ENCODE assay signal across 8 cellular contexts in genomic region chr1:23370744-23371710, GRCh38. TPM values are rescaled to one million over a fixed set of nuclear protein-coding genes. Genes with fewer than 3 reads are reported as not detected.
DNase-seq lines count a peak whose midpoint lies in the region; ATAC-seq and TF ChIP-seq lines count a peak whose summit lies in the region.

No MANE protein-coding gene starts in this region.

- no peak for TF ChIP-seq EP300 in esophagus muscularis mucosa (IDR thresholded peaks at IDR 0.05)

- H3K36me3 ChIP-seq in DND-41 (ENCODE audit: insufficient read depth, low read length) = peaks cover 9% of the 10 kb centered on the region; the same call in 1 of the 2 replicates
- H3K36me3 ChIP-seq in OCI-LY7 (ENCODE audit: insufficient read depth, low read length) = no peaks in the 10 kb centered on the region
- peaks cover 0 to 9% (median 6%) of the 10 kb centered on the region in 4 donors for H3K36me3 ChIP-seq in esophagus muscularis mucosa
- H3K36me3 ChIP-seq in prostate gland = no peaks in the 10 kb centered on the region

- DNase-seq in DND-41 (no peak), OCI-LY7 (ENCODE audit: low spot score) (no peak), esophagus muscularis mucosa (ENCODE audit: extremely low spot score) (no peak), prostate gland (ENCODE audit: low spot score) (peak; percentile 65), NCI-H2196 treated with DMSO at 0.1 percent for 48 hours (lab: John Stamatoyannopoulos, UW; ENCODE audit: unreplicated experiment) (no peak), GM03348 (ENCODE audit: low spot score) (no peak)

- no peaks in the 10 kb centered on the region for H4K20me1 ChIP-seq in DND-41 (ENCODE audit: insufficient read depth, low read length)
- no peaks in the 10 kb centered on the region for H4K20me1 ChIP-seq in OCI-LY7 (ENCODE audit: insufficient read depth, low read length)

- ATAC-seq in DND-41 (ENCODE audit: insufficient read depth, low read depth) (no peak), HG03439 (IDR thresholded peaks at IDR 0.05; ENCODE audit: unreplicated experiment) (no peak), GM21737 (IDR thresholded peaks at IDR 0.05; ENCODE audit: unreplicated experiment) (no peak)

- H2AFZ ChIP-seq in DND-41 (ENCODE audit: low read depth, low read length) (no peak overlapping the region), OCI-LY7 (ENCODE audit: low read length) (no peak overlapping the region)

- H3K4me1 ChIP-seq in DND-41 (ENCODE audit: insufficient read depth, low read length) = peaks cover 35% of the 10 kb centered on the region
- peaks cover 28% of the 10 kb centered on the region for H3K4me1 ChIP-seq in OCI-LY7 (ENCODE audit: insufficient read depth, low read length, poor library complexity, severe bottlenecking)
- H3K4me1 ChIP-seq in esophagus muscularis mucosa = peaks cover 37 to 56% (median 51%) of the 10 kb centered on the region in 4 donors
- H3K4me1 ChIP-seq in prostate gland (replicated peaks) = peaks cover 18% of the 10 kb centered on the region

- 31% methylated on average over 13 of the region's 14 CpGs for WGBS in esophagus muscularis mucosa
- WGBS in prostate gland = 11% methylated on average over 14 of the region's 14 CpGs

- H3K79me2 ChIP-seq in DND-41 (ENCODE audit: insufficient read depth, low read length) (peaks cover 30% of the 10 kb centered on the region), OCI-LY7 (ENCODE audit: insufficient read depth, low read depth, low read length) (peaks cover 13% of the 10 kb centered on the region; the same call in 1 of the 2 replicates)

- CTCF ChIA-PET in OCI-LY7 (lab: Charles Lee; ENCODE audit: unreplicated experiment) = no interaction called here

- BruUV-seq in OCI-LY7 (replicated peaks; lab: Mats Ljungman, UMichigan) = no TSS peak

- TF ChIP-seq CTCF in DND-41 (IDR thresholded peaks at IDR 0.05; ENCODE audit: borderline replicate concordance, extremely low read depth, low read length, poor library complexity, severe bottlenecking) (no peak), OCI-LY7 (conservative IDR thresholded peaks at IDR 0.05; ENCODE audit: low read length) (no peak), esophagus muscularis mucosa (IDR thresholded peaks at IDR 0.05) (no peak), prostate gland (IDR thresholded peaks at IDR 0.05) (no peak)

- H3K27ac ChIP-seq in DND-41 (ENCODE audit: low read length) = peak overlapping the region; percentile 99; the same call in 1 of the 2 replicates
- no peak overlapping the region for H3K27ac ChIP-seq in OCI-LY7 (ENCODE audit: low read depth, low read length, poor library complexity, severe bottlenecking)
- H3K27ac ChIP-seq in esophagus muscularis mucosa (replicated peaks in 1 of 4) = peak overlapping the region; percentile 90 to 99 (median 96)
- H3K27ac ChIP-seq in prostate gland = peak overlapping the region; percentile 99

- peak overlapping the region; percentile 93; the same call in 1 of the 2 replicates for H3K9ac ChIP-seq in DND-41 (ENCODE audit: low read depth, low read length)

- peak overlapping the region; percentile 97 for H3K4me2 ChIP-seq in DND-41 (ENCODE audit: insufficient read depth, low read length)
- peak overlapping the region; percentile 84; the same call in 1 of the 2 replicates for H3K4me2 ChIP-seq in OCI-LY7 (ENCODE audit: low read length)

- intact Hi-C loops in OCI-LY7 (cut with micrococcal nuclease; ENCODE audit: unreplicated experiment) = no loop called here
- intact Hi-C loops in esophagus muscularis mucosa (cut with DNase I) = no loop called here
- intact Hi-C loops in prostate gland (cut with DNase I) = no loop called here

- H3K27me3 ChIP-seq in DND-41 (ENCODE audit: insufficient read depth, low read length, poor library complexity) (no peaks in the 10 kb centered on the region), esophagus muscularis mucosa (no peaks in the 10 kb centered on the region), prostate gland (replicated peaks; ENCODE audit: insufficient read depth) (no peaks in the 10 kb centered on the region)

- H3K9me3 ChIP-seq in DND-41 (ENCODE audit: insufficient read depth, low read length, severe bottlenecking) = no peaks in the 10 kb centered on the region
- H3K9me3 ChIP-seq in OCI-LY7 (ENCODE audit: low read length) = no peaks in the 10 kb centered on the region
- H3K9me3 ChIP-seq in esophagus muscularis mucosa = no peaks in the 10 kb centered on the region
- no peaks in the 10 kb centered on the region for H3K9me3 ChIP-seq in prostate gland

- no peak overlapping the region for H3K4me3 ChIP-seq in DND-41 (ENCODE audit: low read depth in 1 of 2, low read length in 2 of 2)
- H3K4me3 ChIP-seq in OCI-LY7 (ENCODE audit: low read depth, low read length, poor library complexity, severe bottlenecking) = no peak overlapping the region
- peak overlapping the region; percentile 70 to 84 (median 80) for H3K4me3 ChIP-seq in esophagus muscularis mucosa
- H3K4me3 ChIP-seq in prostate gland = peak overlapping the region in 1 of 2 donors; percentile 88

- H3K9me2 ChIP-seq in OCI-LY7 (ENCODE audit: insufficient read depth, low read length) = no peaks in the 10 kb centered on the region

- POLR2A ChIA-PET in OCI-LY7 (lab: Charles Lee) = interaction anchor here (0.6 kb wide), 1 partner anchor 296 kb away, joined by 3 read pairs; no protein-coding TSS in a partner anchor

- TF ChIP-seq POLR2A in esophagus muscularis mucosa (IDR thresholded peaks at IDR 0.05; ENCODE audit: low read depth) (no peak), prostate gland (IDR thresholded peaks at IDR 0.05) (no peak)

RNA-seq across cellular contexts. Expression of gene ZNF436, which starts 1.4 kb away (rescaled TPM):
- 4.7 and 5.0 TPM in 2 replicates for total RNA-seq in OCI-LY7 (2014; rRNA removed; shearing (Covaris generic))
- 6.4 and 7.6 TPM in 2 replicates for total RNA-seq in OCI-LY7 (2022)
- 10 to 100 TPM; 13.7 to 36.8 (median 16.4) TPM for total RNA-seq in esophagus muscularis mucosa
- total RNA-seq in prostate gland = 10 to 100 TPM; 25.3 to 29.5 TPM

RNA-seq across cellular contexts. Expression of gene HNRNPR, which starts 26.9 kb away (rescaled TPM):
- total RNA-seq in OCI-LY7 (2014; rRNA removed; shearing (Covaris generic)) = 193 and 260 TPM in 2 replicates
- total RNA-seq in OCI-LY7 (2022) = 282 and 298 TPM in 2 replicates
- total RNA-seq in esophagus muscularis mucosa = 10 to 100 TPM; 59.8 to 75.7 (median 69.4) TPM
- 10 to 100 TPM; 85.8 to 88.1 TPM for total RNA-seq in prostate gland

RNA-seq across cellular contexts. Expression of gene TCEA3, which starts 53.5 kb away (rescaled TPM):
- 0.21 TPM in 1 of 2 replicates, not detected in the other for total RNA-seq in OCI-LY7 (2014; rRNA removed; shearing (Covaris generic))
- total RNA-seq in OCI-LY7 (2022) (not detected in 2 replicates), esophagus muscularis mucosa (10 to 100 TPM; 16.7 to 24.1 (median 20.9) TPM), prostate gland (100 to 1,000 TPM in 1 of 2 donors, 10 to 100 TPM in 1; 65.2 to 115 TPM)

Comparison
In these comparisons a context has a peak if more than half of its experiments do, and no peak if none do; other contexts are left out.
1. H3K4me3 ChIP-seq: peak in esophagus muscularis mucosa (4 of 4); none in DND-41 (0 of 2) and OCI-LY7 (single experiment).
2. RNA of gene TCEA3, which starts 53.5 kb away (total RNA-seq): 65.2 to 115 TPM in prostate gland and 16.7 to 24.1 TPM in esophagus muscularis mucosa; 0.21 TPM in OCI-LY7; every median in the first group is over 10 times any median in the second.